ENCODE assay signal across 8 cellular contexts in genomic region chr20:52242237-52243230, GRCh38. TPM values are rescaled to one million over a fixed set of nuclear protein-coding genes. Genes with fewer than 3 reads are reported as not detected.
DNase-seq lines count a peak whose midpoint lies in the region; ATAC-seq and TF ChIP-seq lines count a peak whose summit lies in the region.

No MANE protein-coding gene starts in this region.

- no peak overlapping the region for H3K4me2 ChIP-seq in GM23248 (ENCODE audit: unreplicated experiment)
- no peak overlapping the region for H3K4me2 ChIP-seq in OCI-LY7 (ENCODE audit: low read length)

- BruUV-seq in A673 (replicated peaks; lab: Mats Ljungman, UMichigan) (no TSS peak), OCI-LY7 (replicated peaks; lab: Mats Ljungman, UMichigan) (no TSS peak)

- H2AFZ ChIP-seq in GM23248 (no peak overlapping the region), OCI-LY7 (ENCODE audit: low read length) (no peak overlapping the region)

- POLR2A ChIA-PET in A673 (lab: Charles Lee; ENCODE audit: low non-redundant PET), result no interaction called here
- POLR2A ChIA-PET in OCI-LY7 (lab: Charles Lee), result no interaction called here

- H3K79me2 ChIP-seq in GM23248 (ENCODE audit: insufficient read depth), result no peaks in the 10 kb centered on the region
- H3K79me2 ChIP-seq in OCI-LY7 (ENCODE audit: insufficient read depth, low read depth, low read length), result no peaks in the 10 kb centered on the region

- no peak for ATAC-seq in HG03045 (IDR thresholded peaks at IDR 0.05; ENCODE audit: unreplicated experiment)
- no peak for ATAC-seq in HG02840 (IDR thresholded peaks at IDR 0.05; ENCODE audit: low FRiP score, unreplicated experiment)

- CTCF ChIA-PET in A673 (lab: Charles Lee) (interaction anchor here (0.7 kb wide), 1 partner anchor 1075 kb away, joined by 4 read pairs; no protein-coding TSS in a partner anchor), OCI-LY7 (lab: Charles Lee; ENCODE audit: unreplicated experiment) (no interaction called here)

- TF ChIP-seq CTCF in A673 (conservative IDR thresholded peaks at IDR 0.05; ENCODE audit: low read depth, low read length) (peak; percentile 63), OCI-LY7 (conservative IDR thresholded peaks at IDR 0.05; ENCODE audit: low read length) (peak; percentile 92), esophagus squamous epithelium (IDR thresholded peaks at IDR 0.05) (peak in 5 of 6 experiments; percentile 36 to 68 (median 61)), stomach (IDR thresholded peaks at IDR 0.05) (peak in 5 of 7 experiments; percentile 9 to 86 (median 39))

- intact Hi-C loops in A673 (cut with micrococcal nuclease; ENCODE audit: unreplicated experiment), result loop anchor here (1.0 to 5.0 kb wide), 2 partner anchors 70 to 1305 kb away; no protein-coding TSS in a partner anchor
- intact Hi-C loops in OCI-LY7 (cut with micrococcal nuclease; ENCODE audit: unreplicated experiment), result loop anchor here (5.0 kb wide), 1 partner anchor 135 kb away; no protein-coding TSS in a partner anchor
- intact Hi-C loops in esophagus squamous epithelium (cut with DNase I), result loop anchor here (5.0 kb wide), 1 partner anchor 140 kb away; no protein-coding TSS in a partner anchor
- intact Hi-C loops in stomach (cut with DNase I; ENCODE audit: low total_unique reads), result no loop called here

- 39 to 44% methylated on average over 7 of the region's 7 CpGs for WGBS in GM23248 (ENCODE audit: low coverage in 1 of 2, low lambda C conversion rate in 2 of 2, missing lambda C conversion rate in 2 of 2), 2 experiments
- 45 to 53% methylated on average over 7 of the region's 7 CpGs for WGBS in esophagus squamous epithelium, 2 donors
- 46 to 54% (median 51%) methylated on average over 7 of the region's 7 CpGs for WGBS in stomach, 5 donors

- H3K9me2 ChIP-seq in GM23248 (ENCODE audit: insufficient read depth), result no peaks in the 10 kb centered on the region
- no peaks in the 10 kb centered on the region for H3K9me2 ChIP-seq in OCI-LY7 (ENCODE audit: insufficient read depth, low read length)

- H3K9me3 ChIP-seq in A673 (ENCODE audit: low read depth, low read length, poor library complexity, severe bottlenecking), result no peaks in the 10 kb centered on the region
- no peaks in the 10 kb centered on the region for H3K9me3 ChIP-seq in GM23248 (ENCODE audit: low read depth)
- H3K9me3 ChIP-seq in OCI-LY7 (ENCODE audit: low read length), result no peaks in the 10 kb centered on the region
- no peaks in the 10 kb centered on the region for H3K9me3 ChIP-seq in esophagus squamous epithelium
- peaks cover 0 to 3% (median under 1%) of the 10 kb centered on the region in 4 donors for H3K9me3 ChIP-seq in stomach

- DNase-seq in A673 (ENCODE audit: low spot score), result peak; percentile 68
- DNase-seq in GM23248, result peak; percentile 66
- peak; percentile 57 for DNase-seq in OCI-LY7 (ENCODE audit: low spot score)
- DNase-seq in esophagus squamous epithelium (lab: John Stamatoyannopoulos, UW), result no peak
- no peak for DNase-seq in stomach
- DNase-seq in ureter (ENCODE audit: low spot score), result no peak

- H3K4me3 ChIP-seq in A673 (ENCODE audit: low read depth, low read length, poor library complexity, severe bottlenecking), result no peak overlapping the region
- no peak overlapping the region for H3K4me3 ChIP-seq in GM23248
- H3K4me3 ChIP-seq in OCI-LY7 (ENCODE audit: low read depth, low read length, poor library complexity, severe bottlenecking), result no peak overlapping the region
- no peak overlapping the region for H3K4me3 ChIP-seq in esophagus squamous epithelium
- no peak overlapping the region for H3K4me3 ChIP-seq in stomach

- in situ Hi-C loops in GM23248 (cut with MboI), result no loop called here

- TF ChIP-seq POLR2A in esophagus squamous epithelium (IDR thresholded peaks at IDR 0.05) (no peak), stomach (IDR thresholded peaks at IDR 0.05) (no peak)

- no peaks in the 10 kb centered on the region for H3F3A ChIP-seq in GM23248 (ENCODE audit: insufficient read depth)

- no peak overlapping the region for H3K9ac ChIP-seq in GM23248

- TF ChIP-seq EP300 in stomach (IDR thresholded peaks at IDR 0.05), result no peak

- H4K20me1 ChIP-seq in GM23248 (ENCODE audit: insufficient read depth) (no peaks in the 10 kb centered on the region), OCI-LY7 (ENCODE audit: insufficient read depth, low read length) (no peaks in the 10 kb centered on the region)

- H3K4me1 ChIP-seq in A673 (ENCODE audit: insufficient read depth, low read length, poor library complexity, severe bottlenecking) (peaks cover 19% of the 10 kb centered on the region), GM23248 (ENCODE audit: insufficient read depth) (no peaks in the 10 kb centered on the region), OCI-LY7 (ENCODE audit: insufficient read depth, low read length, poor library complexity, severe bottlenecking) (no peaks in the 10 kb centered on the region), esophagus squamous epithelium (no peaks in the 10 kb centered on the region), stomach (peaks cover 0 to 6% (median 0%) of the 10 kb centered on the region in 4 donors)

- H3K27ac ChIP-seq in A673 (ENCODE audit: low read depth, low read length, poor library complexity, severe bottlenecking) (peak overlapping the region; percentile 4), GM23248 (no peak overlapping the region), OCI-LY7 (ENCODE audit: low read depth, low read length, poor library complexity, severe bottlenecking) (no peak overlapping the region), esophagus squamous epithelium (no peak overlapping the region), stomach (no peak overlapping the region)

- H3K36me3 ChIP-seq in A673 (ENCODE audit: insufficient read depth, low read length, poor library complexity, severe bottlenecking) (no peaks in the 10 kb centered on the region), GM23248 (ENCODE audit: low read depth) (no peaks in the 10 kb centered on the region), OCI-LY7 (ENCODE audit: insufficient read depth, low read length) (no peaks in the 10 kb centered on the region), esophagus squamous epithelium (no peaks in the 10 kb centered on the region), stomach (no peaks in the 10 kb centered on the region)

- H3K27me3 ChIP-seq in A673 (replicated peaks; ENCODE audit: insufficient read depth, low read depth, low read length, poor library complexity) (no peaks in the 10 kb centered on the region), GM23248 (replicated peaks; ENCODE audit: insufficient read depth) (no peaks in the 10 kb centered on the region), esophagus squamous epithelium (no peaks in the 10 kb centered on the region), stomach (peaks cover 0 to 4% (median 0%) of the 10 kb centered on the region in 3 donors)

RNA-seq across cellular contexts. Expression of gene ZFP64, which starts 51.0 kb away (rescaled TPM):
- total RNA-seq in A673 (2021) (33.5 and 34.9 TPM in 2 replicates), OCI-LY7 (2022) (16.7 and 19.0 TPM in 2 replicates), esophagus squamous epithelium (10 to 100 TPM in 3 of 4 donors, 1 to 10 TPM in 1; 8.9 to 16.2 (median 14.2) TPM), stomach (10 to 100 TPM in 3 of 5 donors, 1 to 10 TPM in 2; 7.0 to 40.0 (median 13.4) TPM), ureter (21.2 TPM)
- 18.0 and 20.8 TPM in 2 replicates for total RNA-seq in GM23248 (2014; rRNA removed; shearing (Covaris generic))
- polyA plus RNA-seq in GM23248 (2016; fragmentation: Nextera tagmentation; extraction: Ambion mirVana) (14.3 and 15.0 TPM in 2 replicates), stomach (1 to 10 TPM; 3.4 to 7.9 (median 4.2) TPM)
- 10.0 and 14.4 TPM in 2 replicates for total RNA-seq in OCI-LY7 (2014; rRNA removed; shearing (Covaris generic))

Comparison
In these comparisons a context has a peak if more than half of its experiments do, and no peak if none do; other contexts are left out.
1. DNase-seq: peak in A673 (single experiment), GM23248 (single experiment) and OCI-LY7 (single experiment); none in esophagus squamous epithelium (single experiment), stomach (single experiment) and ureter (single experiment).
2. CTCF ChIP-seq: peak in every context shown above with its lines; median percentile 92 in OCI-LY7; 63 in A673; 61 in esophagus squamous epithelium; 39 in stomach.